Comparison of ENCODE assay signal across 27 cellular contexts in genomic region chr5:149979898-149980297, GRCh38. TPM values are rescaled to one million over a fixed set of nuclear protein-coding genes. Genes with fewer than 3 reads are reported as not detected.
"Had no signal": no experiment of that assay in that cellular context is flagged by ENCODE, and none has a peak within 500 bp of the region (broad histone marks: within the 10 kb centered on the region; RNA-seq: fewer than 3 reads in every experiment).

No MANE protein-coding gene starts in this region.

- H3K27me3 ChIP-seq: heart right ventricle, right atrium auricular region, spleen, suprapubic skin, tibial artery, upper lobe of right lung had no signal

- H3K4me3 ChIP-seq: heart right ventricle, left ventricle myocardium inferior, lung, right atrium auricular region, skin epidermis, spleen, suprapubic skin, thoracic aorta, tibial artery, upper lobe of right lung had no signal

- DNase-seq: heart right ventricle; hippocampal formation; left ventricle myocardium inferior; mesendoderm; naive thymus-derived CD8-positive, alpha-beta T cell; nucleus accumbens; spleen; stimulated activated CD4-positive, alpha-beta T cell treated with anti-CD3 and anti-CD28 coated beads, Interleukin-4, amount 100 ng/mL, for 24 hours; stimulated activated naive CD4-positive, alpha-beta T cell; tibial artery; trophoblast cell; upper lobe of right lung had no signal

- H3K4me1 ChIP-seq: heart right ventricle, left ventricle myocardium inferior, parathyroid adenoma, right atrium auricular region, spleen, suprapubic skin, tibial artery, upper lobe of right lung had no signal

- H3K9me3 ChIP-seq: heart right ventricle, left ventricle myocardium inferior, right atrium auricular region, spleen, suprapubic skin, thoracic aorta, tibial artery, upper lobe of right lung had no signal

- H3K27ac ChIP-seq: heart right ventricle, left ventricle myocardium inferior, parathyroid adenoma, right atrium auricular region, skin epidermis, spleen, suprapubic skin, thoracic aorta, tibial artery, upper lobe of right lung had no signal

- FAIRE-seq: keratinocyte, urothelium cell line had no signal

- H3K9ac ChIP-seq: parathyroid adenoma had no signal

- ATAC-seq: heart right ventricle; naive thymus-derived CD8-positive, alpha-beta T cell; sciatic nerve; stimulated activated effector memory CD8-positive, alpha-beta T cell treated with anti-CD3 and anti-CD28 coated beads, Interleukin-12 subunit alpha, Interleukin-12 subunit beta, amount 100 ng/mL, for 72 hours; upper lobe of right lung had no signal

RNA-seq across cellular contexts. Expression of gene PDE6A, which starts 35.3 kb away (rescaled TPM):
- total RNA-seq: mononuclear cell; naive thymus-derived CD8-positive, alpha-beta T cell; neural crest cell; posterior vena cava; pulmonary artery endothelial cell; sciatic nerve; spleen; subcutaneous adipose tissue; thoracic aorta had no signal
- polyA plus RNA-seq: naive thymus-derived CD8-positive, alpha-beta T cell; spleen had no signal
